17 cellular contexts compared by ENCODE assay signal in the genomic region with DNA sequence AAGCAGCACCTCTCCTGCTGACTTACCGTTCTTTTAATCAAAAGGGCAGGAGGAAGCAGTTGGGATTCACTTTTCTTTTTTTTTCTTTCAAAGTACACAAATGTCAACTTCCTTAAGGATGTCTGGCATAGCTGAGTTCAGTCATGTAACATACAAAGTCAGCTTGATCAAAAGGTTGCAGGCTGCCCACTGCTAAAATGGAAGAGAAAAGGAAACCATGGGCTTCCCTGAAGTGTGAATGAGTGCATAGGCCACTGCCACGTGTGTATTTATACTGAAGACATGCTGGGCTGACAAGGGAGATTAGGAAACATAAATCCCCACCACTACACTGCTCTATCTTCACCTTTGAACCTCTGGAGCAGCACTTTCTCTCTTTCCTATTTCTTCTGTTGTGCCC.
DNase-seq lines count a peak whose midpoint lies in the region; ATAC-seq, FAIRE-seq and TF ChIP-seq lines count a peak whose summit lies in the region.
"Had no signal": no experiment of that assay in that cellular context is flagged by ENCODE, and none has a peak within 500 bp of the region (broad histone marks: within the 10 kb centered on the region; RNA-seq: fewer than 3 reads in every experiment).

No MANE protein-coding gene starts in this region.

- no peak overlapping the region for H2AFZ ChIP-seq in HepG2 (ENCODE audit: low read length)
- no peak overlapping the region for H2AFZ ChIP-seq in neural progenitor cell (replicated peaks)

- H3K4me3 Mint-ChIP-seq in neural progenitor cell = no peak overlapping the region
- no peak overlapping the region for H3K4me3 Mint-ChIP-seq in natural killer cell treated with Interleukin-12 subunit alpha and Interleukin-12 subunit beta and Interleukin-15 and Interleukin-18, amount 100 ng/mL, for 72 hours
- H3K4me3 Mint-ChIP-seq: CD14-positive monocyte had no signal

- H3K9ac ChIP-seq in HepG2 (ENCODE audit: insufficient read depth, low read depth, low read length) (no peak overlapping the region), neural progenitor cell (no peak overlapping the region)

- H3K36me3 Mint-ChIP-seq in neural progenitor cell = no peaks in the 10 kb centered on the region
- no peaks in the 10 kb centered on the region for H3K36me3 Mint-ChIP-seq in natural killer cell treated with Interleukin-12 subunit alpha and Interleukin-12 subunit beta and Interleukin-15 and Interleukin-18, amount 100 ng/mL, for 72 hours
- H3K36me3 Mint-ChIP-seq: CD14-positive monocyte had no signal

- TF ChIP-seq EP300 in HepG2 (IDR thresholded peaks at IDR 0.05; ENCODE audit: low read depth in 2 of 2, low read length in 2 of 2) (no peak), HepG2 (CRISPR knock-in tag; IDR thresholded peaks at IDR 0.05; ENCODE audit: borderline replicate concordance) (no peak)

- no peaks in the 10 kb centered on the region for H3K9me3 Mint-ChIP-seq in neural progenitor cell
- H3K9me3 Mint-ChIP-seq in natural killer cell treated with Interleukin-12 subunit alpha and Interleukin-12 subunit beta and Interleukin-15 and Interleukin-18, amount 100 ng/mL, for 72 hours = no peaks in the 10 kb centered on the region

- ATAC-seq in right lobe of liver (peak in 3 of 4 donors; percentile 23 to 45 (median 33)), HepG2 (no peak)
- ATAC-seq in natural killer cell treated with Interleukin-12 subunit alpha and Interleukin-12 subunit beta and Interleukin-15 and Interleukin-18, amount 100 ng/mL, for 72 hours = no peak
- ATAC-seq: Right ventricle myocardium inferior had no signal

- H3K27me3 ChIP-seq in right lobe of liver = no peaks in the 10 kb centered on the region
- no peaks in the 10 kb centered on the region for H3K27me3 ChIP-seq in HepG2 (ENCODE audit: control insufficient read depth in 1 of 2, insufficient read depth in 2 of 2, low read length in 2 of 2)
- H3K27me3 ChIP-seq in neural progenitor cell = no peaks in the 10 kb centered on the region
- H3K27me3 ChIP-seq in A673 (replicated peaks; ENCODE audit: insufficient read depth, low read depth, low read length, poor library complexity) = no peaks in the 10 kb centered on the region
- H3K27me3 ChIP-seq: MG63 had no signal

- no peak for TF ChIP-seq RAD21 in HepG2 (CRISPR knock-in tag; IDR thresholded peaks at IDR 0.05)

- H3K27ac Mint-ChIP-seq in neural progenitor cell = peak overlapping the region; percentile 34
- no peak overlapping the region for H3K27ac Mint-ChIP-seq in natural killer cell treated with Interleukin-12 subunit alpha and Interleukin-12 subunit beta and Interleukin-15 and Interleukin-18, amount 100 ng/mL, for 72 hours

- H3K4me1 Mint-ChIP-seq in neural progenitor cell = peaks cover 12% of the 10 kb centered on the region
- H3K4me1 Mint-ChIP-seq in natural killer cell treated with Interleukin-12 subunit alpha and Interleukin-12 subunit beta and Interleukin-15 and Interleukin-18, amount 100 ng/mL, for 72 hours (ENCODE audit: low read depth in 2 of 2) = no peaks in the 10 kb centered on the region
- H3K4me1 Mint-ChIP-seq: CD14-positive monocyte had no signal

- whole genome bisulfite sequencing in right lobe of liver (ENCODE audit: insufficient coverage, low coverage, low lambda C conversion rate, missing lambda C conversion rate) = 39% methylated on average over 2 of the region's 2 CpGs
- WGBS in HepG2 (ENCODE audit: low lambda C conversion rate) = 59% methylated on average over 2 of the region's 2 CpGs

- peaks cover 9% of the 10 kb centered on the region for H3F3A ChIP-seq in neural progenitor cell (ENCODE audit: low read depth)

- TF ChIP-seq POLR2A in right lobe of liver (IDR thresholded peaks at IDR 0.05) (no peak), HepG2 (IDR thresholded peaks at IDR 0.05; ENCODE audit: insufficient read depth in 1 of 2, low read depth in 2 of 2, low read length in 2 of 2) (no peak)

- intact Hi-C loops in right lobe of liver (cut with DNase I) (no loop called here), HepG2 (cut with micrococcal nuclease; ENCODE audit: unreplicated experiment) (no loop called here), A673 (cut with micrococcal nuclease; ENCODE audit: unreplicated experiment) (no loop called here)

- TF ChIP-seq CTCF in right lobe of liver (IDR thresholded peaks at IDR 0.05) (no peak), HepG2 (CRISPR knock-in tag; IDR thresholded peaks at IDR 0.05) (no peak), fibroblast of villous mesenchyme (IDR thresholded peaks at IDR 0.05; ENCODE audit: insufficient read depth, low read depth, low read length) (no peak), neural progenitor cell (IDR thresholded peaks at IDR 0.05) (no peak), A673 (conservative IDR thresholded peaks at IDR 0.05; ENCODE audit: low read depth, low read length) (no peak)

- in situ Hi-C loops in HepG2 (cut with HindIII; ENCODE audit: extremely low pct_ligation_motif_present, low pct_unique_long_range_greater_than_20kb) = no loop called here

- H3K27me3 Mint-ChIP-seq in neural progenitor cell (ENCODE audit: insufficient read depth, low read depth) = no peaks in the 10 kb centered on the region
- no peaks in the 10 kb centered on the region for H3K27me3 Mint-ChIP-seq in natural killer cell treated with Interleukin-12 subunit alpha and Interleukin-12 subunit beta and Interleukin-15 and Interleukin-18, amount 100 ng/mL, for 72 hours

- DNase-seq in right lobe of liver (no peak), HepG2 (ENCODE audit: low spot score) (no peak), fibroblast of villous mesenchyme (ENCODE audit: low read depth) (peak; percentile 60), neural progenitor cell (ENCODE audit: low spot score) (no peak), DMS114 treated with DMSO at 0.1 percent for 48 hours (lab: John Stamatoyannopoulos, UW; ENCODE audit: unreplicated experiment) (no peak), A673 (ENCODE audit: low spot score) (no peak)
- no peak for DNase-seq in effector CD4-positive, alpha-beta T cell
- no peak for DNase-seq in natural killer cell treated with Interleukin-12 subunit alpha and Interleukin-12 subunit beta and Interleukin-15 and Interleukin-18, amount 100 ng/mL, for 72 hours (ENCODE audit: low spot score)
- DNase-seq: Caco-2, DMS79, GDM1, MG63, NCI-H1092 treated with DMSO at 0.1 percent for 48 hours, NCI-H187 had no signal

- H4K20me1 ChIP-seq in HepG2 (ENCODE audit: insufficient read depth, low read length) (no peaks in the 10 kb centered on the region), neural progenitor cell (ENCODE audit: low read depth) (no peaks in the 10 kb centered on the region)

- H3K79me2 ChIP-seq in HepG2 (ENCODE audit: insufficient read depth, low read length) (peaks cover 2% of the 10 kb centered on the region), neural progenitor cell (ENCODE audit: low read depth) (no peaks in the 10 kb centered on the region)

- H3K36me3 ChIP-seq in right lobe of liver (no peaks in the 10 kb centered on the region), HepG2 (replicated peaks in 1 of 2; ENCODE audit: control insufficient read depth in 1 of 2, insufficient read depth in 2 of 2, low read length in 2 of 2) (peaks cover 0 to 2% of the 10 kb centered on the region in 2 experiments; a peak in 1 of 5 replicates), neural progenitor cell (no peaks in the 10 kb centered on the region), A673 (ENCODE audit: insufficient read depth, low read length, poor library complexity, severe bottlenecking) (no peaks in the 10 kb centered on the region)
- H3K36me3 ChIP-seq: MG63 had no signal

- POLR2A ChIA-PET in HepG2 (lab: Yijun Ruan, JAX) = no interaction called here
- POLR2A ChIA-PET in A673 (lab: Charles Lee; ENCODE audit: low non-redundant PET) = no interaction called here

- H3K4me1 ChIP-seq in right lobe of liver (no peaks in the 10 kb centered on the region), HepG2 (ENCODE audit: insufficient read depth, low read length) (no peaks in the 10 kb centered on the region), neural progenitor cell (peaks cover 12% of the 10 kb centered on the region), A673 (ENCODE audit: insufficient read depth, low read length, poor library complexity, severe bottlenecking) (no peaks in the 10 kb centered on the region)

- H3K9me3 ChIP-seq in right lobe of liver (no peaks in the 10 kb centered on the region), HepG2 (ENCODE audit: low read length) (no peaks in the 10 kb centered on the region), neural progenitor cell (ENCODE audit: low read depth) (no peaks in the 10 kb centered on the region), A673 (ENCODE audit: low read depth, low read length, poor library complexity, severe bottlenecking) (no peaks in the 10 kb centered on the region)
- H3K9me3 ChIP-seq: A549, Caco-2, MG63 had no signal

- CTCF ChIA-PET in HepG2 (lab: Yijun Ruan, JAX; ENCODE audit: low intra/inter-chr PET ratio, low total read pairs) = no interaction called here
- CTCF ChIA-PET in A673 (lab: Charles Lee) = no interaction called here

- H3K4me2 ChIP-seq in HepG2 (ENCODE audit: low read depth, low read length) = no peak overlapping the region
- no peak overlapping the region for H3K4me2 ChIP-seq in neural progenitor cell
- H3K4me2 ChIP-seq: A549 had no signal

- no peak overlapping the region for H3K4me3 ChIP-seq in right lobe of liver
- H3K4me3 ChIP-seq in HepG2 (replicated peaks in 1 of 3; ENCODE audit: insufficient read depth in 1 of 3, low read depth in 2 of 3, low read length in 3 of 3) = no peak overlapping the region
- H3K4me3 ChIP-seq in fibroblast of villous mesenchyme (ENCODE audit: low read depth, low read length) = no peak overlapping the region
- no peak overlapping the region for H3K4me3 ChIP-seq in neural progenitor cell
- no peak overlapping the region for H3K4me3 ChIP-seq in A673 (ENCODE audit: low read depth, low read length, poor library complexity, severe bottlenecking)
- H3K4me3 ChIP-seq: A549, MG63 had no signal

- FAIRE-seq in HepG2 (lab: Jason Lieb, UNC) = no peak
- FAIRE-seq: A549 had no signal

- BruUV-seq in HepG2 (replicated peaks; lab: Mats Ljungman, UMichigan) = no TSS peak
- BruUV-seq in A673 (replicated peaks; lab: Mats Ljungman, UMichigan) = no TSS peak

- no peak overlapping the region for H3K27ac ChIP-seq in right lobe of liver
- H3K27ac ChIP-seq in HepG2 (ENCODE audit: extremely low read length, insufficient read depth, low read length) = no peak overlapping the region
- no peak overlapping the region for H3K27ac ChIP-seq in neural progenitor cell
- H3K27ac ChIP-seq in A673 (ENCODE audit: low read depth, low read length, poor library complexity, severe bottlenecking) = no peak overlapping the region

Comparison
In these comparisons a context has a peak if more than half of its experiments do, and no peak if none do; other contexts are left out.
1. ATAC-seq: peak in right lobe of liver (3 of 4); none in HepG2 (single experiment) and natural killer cell treated with Interleukin-12 subunit alpha and Interleukin-12 subunit beta and Interleukin-15 and Interleukin-18, amount 100 ng/mL, for 72 hours (0 of 2).